1 cellular context compared by ENCODE assay signal in the genomic region with DNA sequence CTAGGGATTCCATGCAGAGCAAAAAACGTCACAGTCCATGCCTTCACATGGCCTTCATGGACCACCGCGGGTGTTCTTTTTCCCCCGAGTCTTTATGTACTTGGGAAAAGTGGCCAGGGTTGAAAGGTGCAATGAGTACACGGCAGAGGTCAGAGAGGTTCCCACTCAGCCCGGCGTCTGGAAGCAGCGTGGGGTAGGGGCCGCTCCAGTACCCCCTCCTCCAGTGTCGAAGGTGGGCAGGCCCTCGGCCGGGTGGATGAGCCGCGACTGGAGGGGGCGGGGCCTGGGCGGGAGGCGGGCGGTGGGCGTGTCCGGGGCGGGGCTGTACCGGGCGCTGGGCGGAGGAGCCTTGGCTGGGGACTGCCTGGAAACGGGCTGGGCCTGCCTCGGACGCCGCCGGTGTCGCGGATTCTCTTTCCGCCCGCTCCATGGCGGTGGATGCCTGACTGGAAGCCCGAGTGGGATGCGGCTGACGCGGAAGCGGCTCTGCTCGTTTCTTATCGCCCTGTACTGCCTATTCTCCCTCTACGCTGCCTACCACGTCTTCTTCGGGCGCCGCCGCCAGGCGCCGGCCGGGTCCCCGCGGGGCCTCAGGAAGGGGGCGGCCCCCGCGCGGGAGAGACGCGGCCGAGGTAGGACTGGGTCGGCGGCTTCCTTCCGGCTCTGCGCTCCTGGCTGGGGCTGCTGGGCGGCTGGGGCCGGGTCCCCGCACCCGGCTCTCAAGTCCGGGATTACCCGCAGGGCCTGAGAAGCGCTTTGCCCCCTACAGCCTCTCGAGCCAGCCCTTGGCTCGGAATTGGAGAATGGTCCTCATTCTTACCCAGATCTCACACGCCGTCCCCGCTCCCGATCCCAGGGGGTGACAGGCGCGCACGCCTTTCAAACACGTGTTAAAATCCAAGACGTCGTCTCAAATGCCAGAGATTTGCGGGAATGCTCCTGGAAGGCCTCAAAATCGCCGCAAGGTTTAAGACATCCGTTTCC.
TF ChIP-seq lines count a peak whose summit lies in the region.

A gene with protein sequence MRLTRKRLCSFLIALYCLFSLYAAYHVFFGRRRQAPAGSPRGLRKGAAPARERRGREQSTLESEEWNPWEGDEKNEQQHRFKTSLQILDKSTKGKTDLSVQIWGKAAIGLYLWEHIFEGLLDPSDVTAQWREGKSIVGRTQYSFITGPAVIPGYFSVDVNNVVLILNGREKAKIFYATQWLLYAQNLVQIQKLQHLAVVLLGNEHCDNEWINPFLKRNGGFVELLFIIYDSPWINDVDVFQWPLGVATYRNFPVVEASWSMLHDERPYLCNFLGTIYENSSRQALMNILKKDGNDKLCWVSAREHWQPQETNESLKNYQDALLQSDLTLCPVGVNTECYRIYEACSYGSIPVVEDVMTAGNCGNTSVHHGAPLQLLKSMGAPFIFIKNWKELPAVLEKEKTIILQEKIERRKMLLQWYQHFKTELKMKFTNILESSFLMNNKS (plus strand): TSS at position 412 of the 984 bp plus-strand sequence. CDS start 52 bp downstream, at position 464.

TF ChIP-seq in WTC11, 78 proteins besides CTCF, POLR2A, EP300 and RAD21 (continued from another document and continues in another):
- TF ChIP-seq, protein P1, sequence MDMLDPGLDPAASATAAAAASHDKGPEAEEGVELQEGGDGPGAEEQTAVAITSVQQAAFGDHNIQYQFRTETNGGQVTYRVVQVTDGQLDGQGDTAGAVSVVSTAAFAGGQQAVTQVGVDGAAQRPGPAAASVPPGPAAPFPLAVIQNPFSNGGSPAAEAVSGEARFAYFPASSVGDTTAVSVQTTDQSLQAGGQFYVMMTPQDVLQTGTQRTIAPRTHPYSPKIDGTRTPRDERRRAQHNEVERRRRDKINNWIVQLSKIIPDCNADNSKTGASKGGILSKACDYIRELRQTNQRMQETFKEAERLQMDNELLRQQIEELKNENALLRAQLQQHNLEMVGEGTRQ (CRISPR knock-in tag; IDR thresholded peaks at IDR 0.05): 0 out of 2 replicates have a peak, but pooled peaks have one; percentile 5
- no peak for TF ChIP-seq IRF2 (CRISPR knock-in tag; IDR thresholded peaks at IDR 0.05; ENCODE audit: borderline replicate concordance, low read depth)
- TF ChIP-seq ZNF317 (CRISPR knock-in tag; IDR thresholded peaks at IDR 0.05; ENCODE audit: borderline replicate concordance, low read depth): no peak
- TF ChIP-seq MYBL2 (CRISPR knock-in tag; IDR thresholded peaks at IDR 0.05): peak; percentile 71
- TF ChIP-seq STAT6 (CRISPR knock-in tag; conservative IDR thresholded peaks at IDR 0.05; ENCODE audit: low read depth): no peak
- TF ChIP-seq, protein P2, sequence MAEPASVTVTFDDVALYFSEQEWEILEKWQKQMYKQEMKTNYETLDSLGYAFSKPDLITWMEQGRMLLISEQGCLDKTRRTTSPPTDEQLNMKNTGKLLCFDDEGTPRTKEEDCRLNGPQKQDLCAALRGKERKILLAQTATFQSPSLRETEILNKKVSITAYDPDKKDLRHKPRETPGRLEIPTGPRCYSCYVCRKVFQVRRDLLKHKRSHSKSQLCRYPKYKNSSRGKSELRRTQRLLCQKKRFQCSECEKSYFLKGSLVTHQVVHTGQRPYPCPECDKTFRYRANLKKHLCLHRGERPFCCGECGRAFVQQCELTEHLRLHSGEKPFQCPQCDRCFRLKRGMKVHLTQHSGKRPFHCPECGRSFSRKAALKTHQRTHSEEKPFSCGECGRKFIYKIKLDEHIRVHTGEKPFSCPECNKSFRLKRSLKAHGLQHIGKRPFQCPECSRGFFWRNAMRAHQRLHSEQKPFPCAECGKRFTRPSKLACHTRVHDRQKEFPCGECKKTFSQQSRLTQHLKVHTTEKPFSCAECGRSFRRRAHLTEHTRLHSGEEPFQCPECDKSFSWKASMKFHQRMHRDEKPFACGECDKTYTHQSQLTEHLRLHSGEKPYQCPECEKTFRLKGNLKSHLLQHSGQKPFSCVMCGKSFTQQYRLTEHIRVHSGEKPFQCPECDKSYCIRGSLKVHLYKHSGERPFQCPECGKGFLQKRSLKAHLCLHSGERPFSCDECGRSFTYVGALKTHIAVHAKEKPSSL (CRISPR knock-in tag; conservative IDR thresholded peaks at IDR 0.05): no peak
- TF ChIP-seq ESRRA (CRISPR knock-in tag; IDR thresholded peaks at IDR 0.05; ENCODE audit: borderline replicate concordance): no peak
- no peak for TF ChIP-seq FOXJ3 (CRISPR knock-in tag; IDR thresholded peaks at IDR 0.05; ENCODE audit: borderline replicate concordance)
- TF ChIP-seq TCF7 (CRISPR knock-in tag; IDR thresholded peaks at IDR 0.05; ENCODE audit: low read depth): no peak
- TF ChIP-seq, protein P3, sequence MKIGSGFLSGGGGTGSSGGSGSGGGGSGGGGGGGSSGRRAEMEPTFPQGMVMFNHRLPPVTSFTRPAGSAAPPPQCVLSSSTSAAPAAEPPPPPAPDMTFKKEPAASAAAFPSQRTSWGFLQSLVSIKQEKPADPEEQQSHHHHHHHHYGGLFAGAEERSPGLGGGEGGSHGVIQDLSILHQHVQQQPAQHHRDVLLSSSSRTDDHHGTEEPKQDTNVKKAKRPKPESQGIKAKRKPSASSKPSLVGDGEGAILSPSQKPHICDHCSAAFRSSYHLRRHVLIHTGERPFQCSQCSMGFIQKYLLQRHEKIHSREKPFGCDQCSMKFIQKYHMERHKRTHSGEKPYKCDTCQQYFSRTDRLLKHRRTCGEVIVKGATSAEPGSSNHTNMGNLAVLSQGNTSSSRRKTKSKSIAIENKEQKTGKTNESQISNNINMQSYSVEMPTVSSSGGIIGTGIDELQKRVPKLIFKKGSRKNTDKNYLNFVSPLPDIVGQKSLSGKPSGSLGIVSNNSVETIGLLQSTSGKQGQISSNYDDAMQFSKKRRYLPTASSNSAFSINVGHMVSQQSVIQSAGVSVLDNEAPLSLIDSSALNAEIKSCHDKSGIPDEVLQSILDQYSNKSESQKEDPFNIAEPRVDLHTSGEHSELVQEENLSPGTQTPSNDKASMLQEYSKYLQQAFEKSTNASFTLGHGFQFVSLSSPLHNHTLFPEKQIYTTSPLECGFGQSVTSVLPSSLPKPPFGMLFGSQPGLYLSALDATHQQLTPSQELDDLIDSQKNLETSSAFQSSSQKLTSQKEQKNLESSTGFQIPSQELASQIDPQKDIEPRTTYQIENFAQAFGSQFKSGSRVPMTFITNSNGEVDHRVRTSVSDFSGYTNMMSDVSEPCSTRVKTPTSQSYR (CRISPR knock-in tag; IDR thresholded peaks at IDR 0.05): no peak
- no peak for TF ChIP-seq ZNF121 (CRISPR knock-in tag; IDR thresholded peaks at IDR 0.05)
- TF ChIP-seq, protein P4, sequence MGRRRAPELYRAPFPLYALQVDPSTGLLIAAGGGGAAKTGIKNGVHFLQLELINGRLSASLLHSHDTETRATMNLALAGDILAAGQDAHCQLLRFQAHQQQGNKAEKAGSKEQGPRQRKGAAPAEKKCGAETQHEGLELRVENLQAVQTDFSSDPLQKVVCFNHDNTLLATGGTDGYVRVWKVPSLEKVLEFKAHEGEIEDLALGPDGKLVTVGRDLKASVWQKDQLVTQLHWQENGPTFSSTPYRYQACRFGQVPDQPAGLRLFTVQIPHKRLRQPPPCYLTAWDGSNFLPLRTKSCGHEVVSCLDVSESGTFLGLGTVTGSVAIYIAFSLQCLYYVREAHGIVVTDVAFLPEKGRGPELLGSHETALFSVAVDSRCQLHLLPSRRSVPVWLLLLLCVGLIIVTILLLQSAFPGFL (CRISPR knock-in tag; IDR thresholded peaks at IDR 0.05; ENCODE audit: borderline replicate concordance): no peak
- TF ChIP-seq ZBTB21 (CRISPR knock-in tag; IDR thresholded peaks at IDR 0.05; ENCODE audit: borderline replicate concordance): 0 out of 2 replicates have a peak, but pooled peaks have one; percentile 20
- no peak for TF ChIP-seq SMAD3 (CRISPR knock-in tag; IDR thresholded peaks at IDR 0.05; ENCODE audit: borderline replicate concordance)
- no peak for TF ChIP-seq SOX15 (CRISPR knock-in tag; IDR thresholded peaks at IDR 0.05)
- TF ChIP-seq ATF6 (CRISPR knock-in tag; IDR thresholded peaks at IDR 0.05): no peak
- TF ChIP-seq FOXK1 (CRISPR knock-in tag; IDR thresholded peaks at IDR 0.05): no peak
- 0 out of 2 replicates have a peak, but pooled peaks have one; percentile 27 for TF ChIP-seq FOXP1 (CRISPR knock-in tag; IDR thresholded peaks at IDR 0.05; ENCODE audit: borderline replicate concordance)
- no peak for TF ChIP-seq ZNF416 (CRISPR knock-in tag; IDR thresholded peaks at IDR 0.05)
- TF ChIP-seq, protein P5, sequence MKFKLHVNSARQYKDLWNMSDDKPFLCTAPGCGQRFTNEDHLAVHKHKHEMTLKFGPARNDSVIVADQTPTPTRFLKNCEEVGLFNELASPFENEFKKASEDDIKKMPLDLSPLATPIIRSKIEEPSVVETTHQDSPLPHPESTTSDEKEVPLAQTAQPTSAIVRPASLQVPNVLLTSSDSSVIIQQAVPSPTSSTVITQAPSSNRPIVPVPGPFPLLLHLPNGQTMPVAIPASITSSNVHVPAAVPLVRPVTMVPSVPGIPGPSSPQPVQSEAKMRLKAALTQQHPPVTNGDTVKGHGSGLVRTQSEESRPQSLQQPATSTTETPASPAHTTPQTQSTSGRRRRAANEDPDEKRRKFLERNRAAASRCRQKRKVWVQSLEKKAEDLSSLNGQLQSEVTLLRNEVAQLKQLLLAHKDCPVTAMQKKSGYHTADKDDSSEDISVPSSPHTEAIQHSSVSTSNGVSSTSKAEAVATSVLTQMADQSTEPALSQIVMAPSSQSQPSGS (CRISPR knock-in tag; IDR thresholded peaks at IDR 0.05; ENCODE audit: borderline replicate concordance, low read depth): no peak
- peak; percentile 65; the same call in 1 of the 2 replicates for TF ChIP-seq TEAD1 (CRISPR knock-in tag; IDR thresholded peaks at IDR 0.05)
- TF ChIP-seq HMGXB4 (CRISPR knock-in tag; IDR thresholded peaks at IDR 0.05): 0 out of 2 replicates have a peak, but pooled peaks have one; percentile 24
- no peak for TF ChIP-seq EMX1 (CRISPR knock-in tag; IDR thresholded peaks at IDR 0.05)
- no peak for TF ChIP-seq SMAD4 (CRISPR knock-in tag; IDR thresholded peaks at IDR 0.05)
- no peak for TF ChIP-seq NR3C1 (CRISPR knock-in tag; conservative IDR thresholded peaks at IDR 0.05; ENCODE audit: low read depth)
- TF ChIP-seq ZNF232 (CRISPR knock-in tag; IDR thresholded peaks at IDR 0.05): no peak
- no peak for TF ChIP-seq ELF4 (CRISPR knock-in tag; IDR thresholded peaks at IDR 0.05; ENCODE audit: low read depth)
- TF ChIP-seq ZNF396 (CRISPR knock-in tag; IDR thresholded peaks at IDR 0.05; ENCODE audit: borderline replicate concordance): no peak
- TF ChIP-seq ATF1 (CRISPR knock-in tag; IDR thresholded peaks at IDR 0.05): no peak
- no peak for TF ChIP-seq RORB (CRISPR knock-in tag; IDR thresholded peaks at IDR 0.05)
- no peak for TF ChIP-seq ERG (CRISPR knock-in tag; IDR thresholded peaks at IDR 0.05)
- no peak for TF ChIP-seq ZNF219 (CRISPR knock-in tag; IDR thresholded peaks at IDR 0.05; ENCODE audit: borderline replicate concordance)
- no peak for TF ChIP-seq ZNF671 (CRISPR knock-in tag; IDR thresholded peaks at IDR 0.05)
